11 cellular contexts compared by ENCODE assay signal in the genomic region with DNA sequence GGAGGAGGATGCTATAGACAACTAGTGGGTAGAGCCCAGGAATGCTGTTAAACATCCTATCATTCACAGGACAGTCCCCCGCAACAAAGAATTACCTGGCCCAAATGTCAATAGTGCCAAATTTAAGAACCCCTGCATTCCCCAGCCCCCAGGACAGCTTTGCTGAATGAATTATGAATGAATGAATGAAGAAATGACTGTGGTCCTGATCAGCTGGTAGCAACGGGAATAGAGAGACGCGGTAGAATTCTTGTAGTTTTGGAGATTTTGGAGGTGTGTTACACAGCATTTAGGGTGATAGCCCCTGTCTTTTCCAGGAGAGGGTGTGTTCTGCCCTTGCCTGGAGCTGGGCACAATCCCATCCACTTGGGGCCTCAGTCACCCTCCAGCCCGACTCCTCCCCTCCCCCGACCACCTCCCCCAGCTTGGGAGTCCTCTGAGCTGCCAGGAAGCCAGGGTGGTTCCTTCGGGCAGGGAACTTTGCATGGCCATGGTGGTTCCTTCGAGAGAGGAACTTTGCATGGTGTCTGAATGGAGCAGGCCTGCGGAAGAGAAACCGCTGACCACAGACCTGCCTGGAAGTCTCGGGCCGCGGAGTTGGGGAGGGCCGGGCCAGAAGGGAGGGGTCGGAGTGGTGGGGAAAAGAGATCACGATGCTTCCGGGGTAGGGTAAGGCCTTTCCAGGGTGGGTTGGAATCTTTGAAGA. TPM values are rescaled to one million over a fixed set of nuclear protein-coding genes. Genes with fewer than 3 reads are reported as not detected.
DNase-seq lines count a peak whose midpoint lies in the region; ATAC-seq and TF ChIP-seq lines count a peak whose summit lies in the region.
"Had no signal": no experiment of that assay in that cellular context is flagged by ENCODE, and none has a peak within 500 bp of the region (broad histone marks: within the 10 kb centered on the region; RNA-seq: fewer than 3 reads in every experiment).

No MANE protein-coding gene starts in this region.

- H3K4me2 ChIP-seq in SU-DHL-6 (ENCODE audit: low read depth, low read length, poor library complexity, severe bottlenecking) = peak overlapping the region; percentile 95

- ATAC-seq in right cardiac atrium (peak; percentile 76 to 81), psoas muscle (peak; percentile 21 to 52 (median 34)), GM18517 (IDR thresholded peaks at IDR 0.05; ENCODE audit: unreplicated experiment) (no peak)

- H3K36me3 ChIP-seq in SU-DHL-6 (ENCODE audit: low read length) = peaks cover 9% of the 10 kb centered on the region; the same call in 1 of the 2 replicates
- no peaks in the 10 kb centered on the region for H3K36me3 ChIP-seq in psoas muscle (ENCODE audit: insufficient read depth in 1 of 2, low read depth in 1 of 2)

- no peak overlapping the region for H2AFZ ChIP-seq in SU-DHL-6 (ENCODE audit: low read depth, low read length, severe bottlenecking)

- TF ChIP-seq CTCF in GM20000 (IDR thresholded peaks at IDR 0.05; ENCODE audit: extremely low read depth, missing control alignments) (no peak), SU-DHL-6 (IDR thresholded peaks at IDR 0.05; ENCODE audit: insufficient read depth, low read length, poor library complexity, severe bottlenecking) (no peak), psoas muscle (IDR thresholded peaks at IDR 0.05) (no peak)

- H3K79me2 ChIP-seq in SU-DHL-6 (ENCODE audit: insufficient read depth, low read length) = peaks cover 29% of the 10 kb centered on the region

- H3K27me3 ChIP-seq in SU-DHL-6 (ENCODE audit: low read length) = no peaks in the 10 kb centered on the region
- H3K27me3 ChIP-seq in right cardiac atrium (ENCODE audit: control insufficient read depth, insufficient read depth) = no peaks in the 10 kb centered on the region
- H3K27me3 ChIP-seq in psoas muscle (ENCODE audit: insufficient read depth in 3 of 3, low read length in 2 of 3) = peaks cover 0 to 59% (median 30%) of the 10 kb centered on the region in 3 donors

- peak; percentile 45 for DNase-seq in GM20000 (ENCODE audit: low spot score)
- peak; percentile 56 to 82 (median 81) for DNase-seq in right cardiac atrium
- DNase-seq in psoas muscle = peak; percentile 43 to 68
- no peak for DNase-seq in foreskin melanocyte
- no peak for DNase-seq in NCI-H2081 treated with DMSO at 0.1 percent for 48 hours (lab: John Stamatoyannopoulos, UW)
- DNase-seq in NCI-H510A treated with DMSO at 0.1 percent for 48 hours (lab: John Stamatoyannopoulos, UW) = no peak
- DNase-seq: central memory CD4-positive, alpha-beta T cell had no signal

- 19% methylated on average over 17 of the region's 17 CpGs for WGBS in right cardiac atrium
- WGBS in psoas muscle, 3 donors = 16 to 19% (median 17%) methylated on average over 17 of the region's 17 CpGs

- H3F3A ChIP-seq in SU-DHL-6 (ENCODE audit: insufficient read depth) = peaks cover 25% of the 10 kb centered on the region

- H3K27ac ChIP-seq in SU-DHL-6 (ENCODE audit: low read depth, low read length) (no peak overlapping the region), right cardiac atrium (ENCODE audit: low read length) (no peak overlapping the region), psoas muscle (no peak overlapping the region)

- H3K4me3 ChIP-seq in SU-DHL-6 (ENCODE audit: insufficient read depth, low read length, poor library complexity, severe bottlenecking) (no peak overlapping the region), right cardiac atrium (ENCODE audit: low read length) (no peak overlapping the region), psoas muscle (no peak overlapping the region)

- H3K4me1 ChIP-seq in right cardiac atrium (ENCODE audit: control insufficient read depth, insufficient read depth, low read length) = no peaks in the 10 kb centered on the region
- H3K4me1 ChIP-seq in psoas muscle = no peaks in the 10 kb centered on the region

- H3K9ac ChIP-seq in SU-DHL-6 (ENCODE audit: low read length) = no peak overlapping the region

- intact Hi-C loops in right cardiac atrium (cut with DNase I) (no loop called here), psoas muscle (cut with DNase I) (no loop called here)

- H4K20me1 ChIP-seq in SU-DHL-6 (ENCODE audit: low read depth, low read length) = no peaks in the 10 kb centered on the region

- H3K9me2 ChIP-seq in SU-DHL-6 (replicated peaks; ENCODE audit: insufficient read depth, low read length) = no peaks in the 10 kb centered on the region

- no peaks in the 10 kb centered on the region for H3K9me3 ChIP-seq in SU-DHL-6 (ENCODE audit: insufficient read depth, low read length)
- no peaks in the 10 kb centered on the region for H3K9me3 ChIP-seq in right cardiac atrium (ENCODE audit: control insufficient read depth, low read length)
- H3K9me3 ChIP-seq in psoas muscle = no peaks in the 10 kb centered on the region

RNA-seq across cellular contexts. Expression of a gene that starts 1.0 kb away (rescaled TPM):
- 1 to 10 TPM; 5.1 to 9.0 (median 7.8) TPM for total RNA-seq in right cardiac atrium
- 2.2 TPM for polyA plus RNA-seq in right cardiac atrium
- 1 to 10 TPM; 1.9 to 5.5 (median 2.8) TPM for total RNA-seq in psoas muscle
- 1 to 10 TPM in 2 of 3 donors, under 1 TPM in 1; 0.79 to 1.2 (median 1.2) TPM for polyA plus RNA-seq in psoas muscle
- total RNA-seq: MCF 10A had no signal

RNA-seq across cellular contexts. Expression of a gene that starts 40.8 kb away (rescaled TPM):
- total RNA-seq in right cardiac atrium = 1 to 10 TPM; 5.6 to 9.6 (median 7.8) TPM
- polyA plus RNA-seq in right cardiac atrium = 10.3 TPM
- 1 to 10 TPM; 3.3 to 7.3 (median 3.7) TPM for total RNA-seq in psoas muscle
- 1 to 10 TPM; 3.4 to 4.9 (median 4.0) TPM for polyA plus RNA-seq in psoas muscle
- total RNA-seq: kidney epithelial cell, MCF 10A had no signal

RNA-seq across cellular contexts. Expression of a gene that starts 58.5 kb away (rescaled TPM):
- total RNA-seq in right cardiac atrium (10 to 100 TPM; 31.4 to 42.5 (median 35.0) TPM), psoas muscle (10 to 100 TPM; 25.7 to 28.0 (median 27.0) TPM)
- polyA plus RNA-seq in right cardiac atrium (20.2 TPM), psoas muscle (10 to 100 TPM; 14.0 to 18.0 (median 17.9) TPM)

Comparison
In these comparisons a context has a peak if more than half of its experiments do, and no peak if none do; other contexts are left out.
1. DNase-seq: peak in GM20000 (single experiment), right cardiac atrium (3 of 3) and psoas muscle (2 of 2); none in foreskin melanocyte (single experiment), NCI-H2081 treated with DMSO at 0.1 percent for 48 hours (single experiment) and NCI-H510A treated with DMSO at 0.1 percent for 48 hours (single experiment).